Comparison of ENCODE assay signal across 25 cellular contexts in genomic region chr7:81669476-81670105, GRCh38.
DNase-seq lines count a peak whose midpoint lies in the region; ATAC-seq, FAIRE-seq and TF ChIP-seq lines count a peak whose summit lies in the region.
"Had no signal": no experiment of that assay in that cellular context is flagged by ENCODE, and none has a peak within 500 bp of the region (broad histone marks: within the 10 kb centered on the region; RNA-seq: fewer than 3 reads in every experiment).

No MANE protein-coding gene starts in this region.

- no peak overlapping the region for H3K4me3 Mint-ChIP-seq in activated naive CD8-positive, alpha-beta T cell treated with anti-CD3 and anti-CD28 coated beads for 36 hours
- H3K4me3 Mint-ChIP-seq: activated naive CD8-positive, alpha-beta T cell; activated T-cell treated with anti-CD3 and anti-CD28 coated beads, Interleukin-2, amount 50 U/mL, for 72 hours; T-helper 2 cell treated with Interferon-gamma antibody and Interleukin-4, amounts not matched to agents 5 μg/mL and 100 μg/mL, for 36 hours had no signal

- CTCF ChIA-PET in H1 (lab: Charles Lee; ENCODE audit: partially characterized antibody): interaction anchor here (1.5 to 2.3 kb wide), 3 partner anchors 9 to 11 kb away, joined by 3 to 7 read pairs (median 6); no protein-coding TSS in a partner anchor

- H3K4me2 ChIP-seq in H1 (ENCODE audit: insufficient read depth in 1 of 2, low read depth in 2 of 2, low read length in 2 of 2): no peak overlapping the region
- H3K4me2 ChIP-seq in neuronal stem cell (ENCODE audit: insufficient read depth, low read length, poor library complexity, severe bottlenecking): no peak overlapping the region

- H2AK5ac ChIP-seq in H1 (ENCODE audit: low read depth, low read length) (0 out of 2 replicates have a peak overlapping the region, but pooled peaks have one; percentile 18), neuronal stem cell (ENCODE audit: low read depth, low read length) (no peak overlapping the region)

- H3K4me3 ChIP-seq in H1 (ENCODE audit: extremely low read depth in 1 of 4, insufficient read depth in 2 of 4, low read depth in 3 of 4, low read length in 4 of 4) (no peak overlapping the region), neuronal stem cell (ENCODE audit: low read length in 2 of 2) (no peak overlapping the region)
- H3K4me3 ChIP-seq: body of pancreas, coronary artery, GM12878, Peyer's patch had no signal

- no peak overlapping the region for H4K5ac ChIP-seq in H1 (ENCODE audit: insufficient read length, low read depth, low read length)

- H3K27ac ChIP-seq in H1 (ENCODE audit: low read depth, low read length) (no peak overlapping the region), neuronal stem cell (replicated peaks; ENCODE audit: low read length) (no peak overlapping the region)
- H3K27ac ChIP-seq: body of pancreas, coronary artery, Peyer's patch had no signal

- no peak for FAIRE-seq in H1 (lab: Jason Lieb, UNC)
- FAIRE-seq: GM12878, urothelium cell line had no signal

- TF ChIP-seq CTCF in H1 (IDR thresholded peaks at IDR 0.05; ENCODE audit: control extremely low read depth in 1 of 3, insufficient read depth in 1 of 3, low read depth in 1 of 3, low read length in 3 of 3): no peak

- no peaks in the 10 kb centered on the region for H3K9me3 ChIP-seq in H1 (ENCODE audit: insufficient read depth in 2 of 2, low read depth in 1 of 2, low read length in 1 of 2)
- H3K9me3 ChIP-seq in neuronal stem cell (replicated peaks in 1 of 2; ENCODE audit: control insufficient read depth in 2 of 2, insufficient read depth in 1 of 2, low read depth in 1 of 2, low read length in 2 of 2): no peaks in the 10 kb centered on the region
- H3K9me3 ChIP-seq: body of pancreas, Peyer's patch had no signal

- H3K14ac ChIP-seq in H1 (ENCODE audit: insufficient read length) (no peak overlapping the region), neuronal stem cell (ENCODE audit: low read length) (no peak overlapping the region)

- no peak overlapping the region for H4K8ac ChIP-seq in H1 (ENCODE audit: extremely low read depth, insufficient read depth, low read length)
- no peak overlapping the region for H4K8ac ChIP-seq in neuronal stem cell (ENCODE audit: low read depth, low read length)

- H3K36me3 Mint-ChIP-seq in activated naive CD8-positive, alpha-beta T cell treated with anti-CD3 and anti-CD28 coated beads for 36 hours: no peaks in the 10 kb centered on the region
- H3K36me3 Mint-ChIP-seq: activated naive CD8-positive, alpha-beta T cell had no signal

- no peak overlapping the region for H2BK20ac ChIP-seq in H1 (ENCODE audit: low read length)

- H3K27me3 ChIP-seq in H1 (replicated peaks in 1 of 4; ENCODE audit: control insufficient read depth in 3 of 4, extremely low read depth in 1 of 4, insufficient read depth in 3 of 4, low read length in 3 of 4) (no peaks in the 10 kb centered on the region), neuronal stem cell (ENCODE audit: control insufficient read depth in 3 of 3, insufficient read depth in 3 of 3, low read depth in 1 of 3, low read length in 3 of 3) (no peaks in the 10 kb centered on the region)
- H3K27me3 ChIP-seq: body of pancreas, Peyer's patch had no signal

- H3K23ac ChIP-seq in H1 (ENCODE audit: insufficient read length) (no peak overlapping the region), neuronal stem cell (ENCODE audit: low read depth, low read length, poor library complexity) (no peak overlapping the region)

- no peaks in the 10 kb centered on the region for H4K20me1 ChIP-seq in H1 (replicated peaks in 1 of 2; ENCODE audit: control insufficient read depth in 1 of 2, insufficient read depth in 2 of 2, low read length in 2 of 2)

- no peak overlapping the region for H3K56ac ChIP-seq in H1 (replicated peaks; ENCODE audit: insufficient read length, low read depth, low read length)

- TF ChIP-seq RAD21 in H1 (IDR thresholded peaks at IDR 0.05 in 1 of 2, conservative IDR thresholded peaks at IDR 0.05 in 1 of 2; ENCODE audit: low read depth in 2 of 2, low read length in 2 of 2): no peak

- H2BK5ac ChIP-seq in H1 (ENCODE audit: low read depth, low read length) (no peak overlapping the region), neuronal stem cell (ENCODE audit: low read length) (no peak overlapping the region)

- H2BK120ac ChIP-seq in H1 (replicated peaks; ENCODE audit: low read depth, low read length): no peak overlapping the region
- no peak overlapping the region for H2BK120ac ChIP-seq in neuronal stem cell (ENCODE audit: low read depth, low read length)

- 97% methylated on average over 3 of the region's 3 CpGs; no CpG with 5 or more reads in 1 of the 2 experiments for WGBS in H1 (ENCODE audit: extremely low coverage in 1 of 2, insufficient coverage in 1 of 2, insufficient read length in 1 of 2, insufficient replicate concordance in 2 of 2, low coverage in 1 of 2, low lambda C conversion rate in 2 of 2, missing lambda C conversion rate in 1 of 2), 2 experiments
- no CpG with 5 or more reads among the region's 3 CpGs for WGBS in neuronal stem cell (ENCODE audit: extremely low coverage in 2 of 2, insufficient read length in 2 of 2, insufficient replicate concordance in 1 of 2), 2 donors

- H2BK15ac ChIP-seq in H1 (ENCODE audit: low read length): no peak overlapping the region
- H2BK15ac ChIP-seq in neuronal stem cell (ENCODE audit: low read length): no peak overlapping the region

- no peaks in the 10 kb centered on the region for H3K4me1 Mint-ChIP-seq in activated naive CD8-positive, alpha-beta T cell treated with anti-CD3 and anti-CD28 coated beads for 36 hours

- H3K9ac ChIP-seq in H1 (replicated peaks in 1 of 4; ENCODE audit: extremely low read depth in 1 of 4, low read depth in 3 of 4, low read length in 3 of 4) (no peak overlapping the region), neuronal stem cell (ENCODE audit: low read depth, low read length, poor library complexity) (no peak overlapping the region)

- no peak for TF ChIP-seq EP300 in H1 (IDR thresholded peaks at IDR 0.05; ENCODE audit: borderline replicate concordance in 1 of 2, low read depth in 2 of 2, low read length in 2 of 2)

- no peak overlapping the region for H4K91ac ChIP-seq in H1 (replicated peaks; ENCODE audit: insufficient read length, low read length)
- no peak overlapping the region for H4K91ac ChIP-seq in neuronal stem cell (ENCODE audit: low read depth, low read length, poor library complexity)

- H3K79me1 ChIP-seq in H1 (ENCODE audit: low read depth, low read length): no peaks in the 10 kb centered on the region
- no peaks in the 10 kb centered on the region for H3K79me1 ChIP-seq in neuronal stem cell (ENCODE audit: low read depth, low read length)

- H3K36me3 ChIP-seq in H1 (ENCODE audit: control insufficient read depth in 2 of 4, insufficient read depth in 4 of 4, low read length in 3 of 4): no peaks in the 10 kb centered on the region
- H3K36me3 ChIP-seq in neuronal stem cell (replicated peaks in 1 of 2; ENCODE audit: control insufficient read depth in 2 of 2, insufficient read depth in 2 of 2, low read length in 2 of 2): no peaks in the 10 kb centered on the region
- H3K36me3 ChIP-seq: Peyer's patch had no signal

- H3K4me1 ChIP-seq in H1 (replicated peaks in 1 of 4; ENCODE audit: control insufficient read depth in 3 of 4, insufficient read depth in 4 of 4, low read length in 3 of 4): peaks cover 2 to 9% (median 7%) of the 10 kb centered on the region in 4 experiments; a peak in 6 of 7 replicates
- peaks cover 1 to 8% of the 10 kb centered on the region in 2 donors for H3K4me1 ChIP-seq in neuronal stem cell (ENCODE audit: control insufficient read depth in 2 of 2, insufficient read depth in 1 of 2, low read depth in 1 of 2, low read length in 2 of 2)
- H3K4me1 ChIP-seq: body of pancreas, Peyer's patch had no signal

- H3K18ac ChIP-seq in H1 (ENCODE audit: extremely low read depth, low read length) (no peak overlapping the region), neuronal stem cell (ENCODE audit: low read length) (no peak overlapping the region)

- no peaks in the 10 kb centered on the region for H3K27me3 Mint-ChIP-seq in activated naive CD8-positive, alpha-beta T cell treated with anti-CD3 and anti-CD28 coated beads for 36 hours
- H3K27me3 Mint-ChIP-seq: activated naive CD8-positive, alpha-beta T cell had no signal

- DNase-seq in NCI-H1105 treated with DMSO at 0.1 percent for 48 hours (lab: John Stamatoyannopoulos, UW): peak; percentile 22
- no peak for DNase-seq in NCI-H1105 (lab: John Stamatoyannopoulos, UW)
- peak; percentile 69 for DNase-seq in NCI-H2171 treated with DMSO at 0.1 percent for 48 hours (lab: John Stamatoyannopoulos, UW)
- DNase-seq in H1 (ENCODE audit: low read depth in 1 of 2, low spot score in 2 of 2): no peak
- DNase-seq in neuronal stem cell (ENCODE audit: low spot score): no peak
- DNase-seq in activated naive CD8-positive, alpha-beta T cell treated with anti-CD3 and anti-CD28 coated beads for 36 hours: no peak
- DNase-seq in inferior parietal cortex (ENCODE audit: extremely low spot score): no peak
- DNase-seq: activated CD4-positive, CD25-positive, alpha-beta regulatory T cell treated with anti-CD3 and anti-CD28 coated beads, Interleukin-2, amount 50 U/mL, for 72 hours; activated CD8-positive, alpha-beta memory T cell treated with anti-CD3 and anti-CD28 coated beads for 24 hours; activated T-cell treated with anti-CD3 and anti-CD28 coated beads, Interleukin-2, amount 50 U/mL, for 72 hours; body of pancreas; C1 segment of cervical spinal cord; foreskin fibroblast; KG1; NCI-H2081; NCI-H774; Peyer's patch; small intestine; stimulated activated CD4-positive, alpha-beta T cell treated with anti-CD3 and anti-CD28 coated beads, Interleukin-4, amount 100 ng/mL, for 1 hour had no signal

- POLR2A ChIA-PET in H1 (lab: Charles Lee; ENCODE audit: partially characterized antibody): no interaction called here

- ATAC-seq in SK-N-SH treated with all-trans-retinoic acid at 6 μM for 48 hours: no peak
- ATAC-seq: activated T-cell treated with anti-CD3 and anti-CD28 coated beads, Interleukin-2, amount 50 U/mL, for 72 hours; body of pancreas; GM12878 had no signal

- no peaks in the 10 kb centered on the region for H3K79me2 ChIP-seq in H1 (ENCODE audit: control insufficient read depth in 1 of 2, insufficient read depth in 2 of 2, low read length in 2 of 2)

- TF ChIP-seq POLR2A in H1 (IDR thresholded peaks at IDR 0.05; ENCODE audit: control extremely low read depth in 1 of 2, low read depth in 2 of 2, low read length in 2 of 2): no peak

- H3K23me2 ChIP-seq in H1 (ENCODE audit: low read depth, low read length): no peaks in the 10 kb centered on the region

- H2AFZ ChIP-seq in H1 (ENCODE audit: low read length): 0 out of 2 replicates have a peak overlapping the region, but pooled peaks have one; percentile 42
- H2AFZ ChIP-seq in neuronal stem cell (ENCODE audit: low read length): peak overlapping the region; percentile 45

- no peak overlapping the region for H3K4ac ChIP-seq in H1 (replicated peaks; ENCODE audit: insufficient read length, low read depth, low read length)
- H3K4ac ChIP-seq in neuronal stem cell (ENCODE audit: low read length): no peak overlapping the region

- 0 out of 2 replicates have a peak overlapping the region, but pooled peaks have one; percentile 41 for H2BK12ac ChIP-seq in H1 (ENCODE audit: low read depth, low read length)
- no peak overlapping the region for H2BK12ac ChIP-seq in neuronal stem cell (ENCODE audit: low read length)

- no peak overlapping the region for H3K27ac Mint-ChIP-seq in activated naive CD8-positive, alpha-beta T cell treated with anti-CD3 and anti-CD28 coated beads for 36 hours
- H3K27ac Mint-ChIP-seq: activated naive CD8-positive, alpha-beta T cell; activated T-cell treated with anti-CD3 and anti-CD28 coated beads, Interleukin-2, amount 50 U/mL, for 72 hours; T-helper 2 cell treated with Interferon-gamma antibody and Interleukin-4, amounts not matched to agents 5 μg/mL and 100 μg/mL, for 36 hours had no signal

- no peaks in the 10 kb centered on the region for H3K9me3 Mint-ChIP-seq in activated naive CD8-positive, alpha-beta T cell treated with anti-CD3 and anti-CD28 coated beads for 36 hours
- H3K9me3 Mint-ChIP-seq: T-helper 2 cell treated with Interferon-gamma antibody and Interleukin-4, amounts not matched to agents 5 μg/mL and 100 μg/mL, for 36 hours had no signal

Comparison
In these comparisons a context has a peak if more than half of its experiments do, and no peak if none do; other contexts are left out.
1. DNase-seq: peak in NCI-H1105 treated with DMSO at 0.1 percent for 48 hours (single experiment) and NCI-H2171 treated with DMSO at 0.1 percent for 48 hours (single experiment); none in NCI-H1105 (single experiment), H1 (0 of 2), neuronal stem cell (single experiment), activated naive CD8-positive, alpha-beta T cell treated with anti-CD3 and anti-CD28 coated beads for 36 hours (single experiment) and inferior parietal cortex (single experiment).